9 cellular contexts compared by ENCODE assay signal in the genomic region with DNA sequence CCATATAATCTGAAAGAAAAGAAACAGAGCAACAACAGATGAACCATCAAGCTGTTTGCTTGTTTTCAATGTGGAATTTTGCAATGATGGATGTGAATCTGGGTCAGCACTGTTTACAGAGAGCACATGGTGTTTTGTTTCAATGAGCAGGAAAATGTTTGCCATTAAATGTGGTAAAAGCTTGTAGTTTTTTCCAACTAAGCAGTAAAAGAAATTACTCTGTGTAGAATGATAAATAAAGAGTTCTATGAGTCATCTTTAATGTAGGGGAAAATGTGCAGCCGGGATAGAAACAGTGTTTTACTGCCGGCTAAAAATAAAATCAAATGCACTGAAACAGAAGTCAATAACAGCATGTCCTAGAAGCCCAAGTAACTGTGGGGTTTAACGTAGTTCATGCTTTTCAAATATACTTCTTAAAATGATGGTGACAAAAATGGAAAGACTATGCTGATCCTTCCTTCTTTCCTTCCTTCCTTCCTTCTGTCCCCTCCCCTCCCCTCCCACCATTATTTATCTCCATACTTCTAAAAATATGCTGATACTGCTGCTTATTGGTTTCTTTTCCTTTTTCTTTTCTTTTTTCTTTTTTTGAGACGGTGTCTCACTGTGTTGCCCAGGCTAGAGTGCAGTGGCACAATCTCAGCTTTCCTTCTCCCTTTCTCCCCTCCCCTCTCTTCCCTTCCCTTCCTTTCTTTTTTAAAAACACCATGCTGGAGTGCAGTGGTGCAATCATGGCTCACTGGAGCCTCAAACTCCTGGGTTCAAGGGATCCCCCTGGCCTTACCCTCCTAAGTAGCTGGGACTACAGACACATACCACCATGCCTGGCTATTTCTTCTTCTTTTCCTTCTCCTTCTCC. TPM values are rescaled to one million over a fixed set of nuclear protein-coding genes. Genes with fewer than 3 reads are reported as not detected.
DNase-seq lines count a peak whose midpoint lies in the region; ATAC-seq and TF ChIP-seq lines count a peak whose summit lies in the region.
"Had no signal": no experiment of that assay in that cellular context is flagged by ENCODE, and none has a peak within 500 bp of the region (broad histone marks: within the 10 kb centered on the region; RNA-seq: fewer than 3 reads in every experiment).

No MANE protein-coding gene starts in this region.

- peaks cover 3% of the 10 kb centered on the region in 2 experiments for H3K36me3 ChIP-seq in mesenchymal stem cell (ENCODE audit: control insufficient read depth in 1 of 2, insufficient read depth in 2 of 2, low read depth in 1 of 2, low read length in 2 of 2)

- H3K4me2 ChIP-seq in mesenchymal stem cell (ENCODE audit: low read length, poor library complexity, severe bottlenecking), result no peak overlapping the region

- no peak overlapping the region for H3K27ac ChIP-seq in AG04450 (ENCODE audit: low read depth, low read length)
- no peak overlapping the region for H3K27ac ChIP-seq in mesenchymal stem cell (ENCODE audit: low read length, poor library complexity, severe bottlenecking)

- no peak overlapping the region for H3K23ac ChIP-seq in mesenchymal stem cell (ENCODE audit: low read length in 2 of 2)

- DNase-seq in AG04450 (ENCODE audit: low read depth, low spot score), result peak; percentile 56
- DNase-seq in NCI-H146 (lab: John Stamatoyannopoulos, UW), result peak; percentile 71
- peak; percentile 84 for DNase-seq in cerebellar cortex (ENCODE audit: low spot score)
- DNase-seq in mesenchymal stem cell, result peak; percentile 93
- no peak for DNase-seq in HUDEP-2 (lab: John Stamatoyannopoulos, UW; ENCODE audit: unreplicated experiment in 76 of 76)
- DNase-seq: natural killer cell had no signal

- CTCF ChIA-PET in AG04450 (lab: Charles Lee), result interaction anchor here (0.6 to 1.3 kb wide), 2 partner anchors 16 to 815 kb away, joined by 3 read pairs; no protein-coding TSS in a partner anchor

- H3K18ac ChIP-seq in mesenchymal stem cell (ENCODE audit: low read depth in 1 of 2, low read length in 2 of 2), result peak overlapping the region; percentile 13 to 58

- no peaks in the 10 kb centered on the region for H3K27me3 ChIP-seq in AG04450 (ENCODE audit: control insufficient read depth, insufficient read depth, low read length)
- no peaks in the 10 kb centered on the region for H3K27me3 ChIP-seq in mesenchymal stem cell (ENCODE audit: control insufficient read depth in 1 of 2, insufficient read depth in 1 of 2, low read length in 2 of 2)

- WGBS in mesenchymal stem cell, result 23% methylated on average over 2 of the region's 4 CpGs

- peak overlapping the region; percentile 72 for H4K8ac ChIP-seq in mesenchymal stem cell (ENCODE audit: low read length)

- no peak overlapping the region for H2AK5ac ChIP-seq in mesenchymal stem cell (ENCODE audit: low read length, severe bottlenecking)

- no peak for TF ChIP-seq CTCF in AG04450 (IDR thresholded peaks at IDR 0.05; ENCODE audit: low read depth, low read length)

- no peak overlapping the region for H2BK15ac ChIP-seq in mesenchymal stem cell (ENCODE audit: low read depth, poor library complexity, severe bottlenecking)

- ATAC-seq in HG03432 (IDR thresholded peaks at IDR 0.05; ENCODE audit: unreplicated experiment) (no peak), HG03378 (IDR thresholded peaks at IDR 0.05; ENCODE audit: unreplicated experiment) (no peak), HG02885 (IDR thresholded peaks at IDR 0.05; ENCODE audit: poor library complexity, unreplicated experiment) (no peak)
- ATAC-seq: natural killer cell had no signal

- peak overlapping the region; percentile 49 for H2BK120ac ChIP-seq in mesenchymal stem cell (ENCODE audit: low read depth, low read length)

- H3K14ac ChIP-seq in mesenchymal stem cell (ENCODE audit: low read length in 2 of 2), result no peak overlapping the region

- no peak overlapping the region for H2BK5ac ChIP-seq in mesenchymal stem cell (ENCODE audit: low read depth, low read length, poor library complexity, severe bottlenecking)

- H3K9me3 ChIP-seq in AG04450 (ENCODE audit: control insufficient read depth, insufficient read depth, low read length), result no peaks in the 10 kb centered on the region
- H3K9me3 ChIP-seq in mesenchymal stem cell (ENCODE audit: control insufficient read depth, low read length), result no peaks in the 10 kb centered on the region

- no peaks in the 10 kb centered on the region for H3K79me1 ChIP-seq in mesenchymal stem cell (replicated peaks; ENCODE audit: low read length, poor library complexity, severe bottlenecking)

- peak overlapping the region; percentile 73 for H3K9ac ChIP-seq in mesenchymal stem cell (ENCODE audit: low read length)

- no peak overlapping the region for H2AFZ ChIP-seq in mesenchymal stem cell (ENCODE audit: low read depth, low read length)

- H3K4ac ChIP-seq in mesenchymal stem cell (ENCODE audit: low read depth in 1 of 2, low read length in 2 of 2), result peak overlapping the region in 1 of 2 experiments; percentile 40

- H3K4me3 ChIP-seq in AG04450 (ENCODE audit: low read depth, low read length), result peak overlapping the region; percentile 31
- H3K4me3 ChIP-seq in mesenchymal stem cell (ENCODE audit: insufficient read depth in 1 of 2, low read depth in 1 of 2, low read length in 2 of 2), result peak overlapping the region in 1 of 2 experiments; percentile 51

- H2BK12ac ChIP-seq in mesenchymal stem cell (ENCODE audit: low read length in 2 of 2), result peak overlapping the region; percentile 65 to 97

- peaks cover 5% of the 10 kb centered on the region for H3K4me1 ChIP-seq in mesenchymal stem cell (ENCODE audit: control insufficient read depth, insufficient read depth, low read depth, low read length)

- POLR2A ChIA-PET in AG04450 (lab: Yijun Ruan, JAX), result interaction anchor here (1.0 to 1.9 kb wide), 4 partner anchors 8 to 37 kb away, joined by 3 to 12 read pairs (median 6); no protein-coding TSS in a partner anchor

- H4K91ac ChIP-seq in mesenchymal stem cell (ENCODE audit: low read length), result peak overlapping the region; percentile 61

RNA-seq across cellular contexts. Expression of a gene that starts 6.3 kb away (rescaled TPM):
- 59.6 and 85.1 TPM in 2 replicates for polyA plus RNA-seq in AG04450 (2011; rRNA removed)
- polyA minus RNA-seq in AG04450 (2011; rRNA and poly(A)+ RNA removed), result 15.6 and 23.1 TPM in 2 replicates
- polyA plus RNA-seq in mesenchymal stem cell (2013, experiment 1 of 2), result 64.7 TPM
- 67.5 TPM for polyA plus RNA-seq in mesenchymal stem cell (2013, experiment 2 of 2)

RNA-seq across cellular contexts. Expression of a gene that starts 41.4 kb away (rescaled TPM):
- polyA plus RNA-seq in AG04450 (2011; rRNA removed), result 15.1 and 21.0 TPM in 2 replicates
- 15.7 and 21.2 TPM in 2 replicates for polyA minus RNA-seq in AG04450 (2011; rRNA and poly(A)+ RNA removed)
- 13.4 TPM for polyA plus RNA-seq in mesenchymal stem cell (2013, experiment 1 of 2)
- polyA plus RNA-seq in mesenchymal stem cell (2013, experiment 2 of 2), result 14.1 TPM

RNA-seq across cellular contexts. Expression of a gene that starts 41.5 kb away (rescaled TPM):
- polyA plus RNA-seq in AG04450 (2011; rRNA removed), result not detected in 2 replicates
- 0.83 TPM in 1 of 2 replicates, not detected in the other for polyA minus RNA-seq in AG04450 (2011; rRNA and poly(A)+ RNA removed)
- 0.03 TPM for polyA plus RNA-seq in mesenchymal stem cell (2013, experiment 1 of 2)
- polyA plus RNA-seq in mesenchymal stem cell (2013, experiment 2 of 2), result 0.12 TPM

Comparison
In these comparisons a context has a peak if more than half of its experiments do, and no peak if none do; other contexts are left out.
1. DNase-seq: peak in AG04450 (single experiment), NCI-H146 (single experiment), cerebellar cortex (single experiment) and mesenchymal stem cell (single experiment); none in HUDEP-2 (0 of 76).